In genomic region chr2:26224095-26224494, GRCh38 we compare ENCODE assay signal across 1 cellular context.
TF ChIP-seq lines count a peak whose summit lies in the region.

No MANE protein-coding gene starts in this region.

TF ChIP-seq in HepG2, 621 proteins besides CTCF, POLR2A, EP300 and RAD21:
- peak; percentile 49; the same call in 1 of the 2 replicates for TF ChIP-seq SIX1 (CRISPR knock-in tag; IDR thresholded peaks at IDR 0.05; ENCODE audit: borderline replicate concordance)
- TF ChIP-seq CBX1 (IDR thresholded peaks at IDR 0.05; ENCODE audit: low read depth), result no peak
